Comparison of ENCODE assay signal across 8 cellular contexts in genomic region chr20:6142348-6142993, GRCh38. TPM values are rescaled to one million over a fixed set of nuclear protein-coding genes. Genes with fewer than 3 reads are reported as not detected.
DNase-seq lines count a peak whose midpoint lies in the region; ATAC-seq lines count a peak whose summit lies in the region.

No MANE protein-coding gene starts in this region.

- peak; percentile 65 for ATAC-seq in Right ventricle myocardium inferior
- peak; percentile 71 for ATAC-seq in HG02970 (IDR thresholded peaks at IDR 0.05; ENCODE audit: low FRiP score, unreplicated experiment)

- DNase-seq in Right ventricle myocardium inferior (ENCODE audit: missing footprints) = no peak
- no peak for DNase-seq in cardiac septum (ENCODE audit: low spot score)
- DNase-seq in NCI-H2171 (lab: John Stamatoyannopoulos, UW) = peak; percentile 45
- DNase-seq in activated CD4-positive, alpha-beta T cell treated with anti-CD3 and anti-CD28 coated beads for 4 hours = peak; percentile 5 to 40
- peak; percentile 41 for DNase-seq in epidermal melanocyte (ENCODE audit: insufficient read length, low spot score)
- DNase-seq in myocyte (ENCODE audit: low read depth) = peak; percentile 62
- DNase-seq in ureter (ENCODE audit: low spot score) = peak; percentile 67

- intact Hi-C loops in Right ventricle myocardium inferior (cut with DNase I) (loop anchor here (5.0 kb wide), 1 partner anchor 1145 kb away; no protein-coding TSS in a partner anchor), cardiac septum (cut with DNase I) (loop anchor here (10.0 kb wide), 1 partner anchor 1142 kb away; no protein-coding TSS in a partner anchor)

RNA-seq across cellular contexts. Expression of gene FERMT1, which starts 19.6 kb away (rescaled TPM):
- total RNA-seq in Right ventricle myocardium inferior (1.5 TPM), cardiac septum (0.54 TPM), myocyte (2.6 and 5.2 TPM in 2 replicates), ureter (41.8 TPM)
- polyA plus RNA-seq in myocyte (2012) = 0.39 TPM

Comparison
In these comparisons a context has a peak if more than half of its experiments do, and no peak if none do; other contexts are left out.
1. DNase-seq: peak in NCI-H2171 (single experiment), activated CD4-positive, alpha-beta T cell treated with anti-CD3 and anti-CD28 coated beads for 4 hours (2 of 2), epidermal melanocyte (single experiment), myocyte (single experiment) and ureter (single experiment); none in Right ventricle myocardium inferior (single experiment) and cardiac septum (single experiment).